ENCODE assay signal across 8 cellular contexts in genomic region chr2:86562485-86562890, GRCh38. TPM values are rescaled to one million over a fixed set of nuclear protein-coding genes. Genes with fewer than 3 reads are reported as not detected.
DNase-seq lines count a peak whose midpoint lies in the region; ATAC-seq and TF ChIP-seq lines count a peak whose summit lies in the region.

No MANE protein-coding gene starts in this region.

- H3K9me3 ChIP-seq in testis = no peaks in the 10 kb centered on the region

- H3K27ac ChIP-seq in testis = peak overlapping the region; percentile 99

- intact Hi-C loops in activated naive CD4-positive, alpha-beta T cell treated with anti-CD3 and anti-CD28 coated beads for 36 hours (cut with micrococcal nuclease) = loop anchor here (1.0 to 10.0 kb wide), 7 partner anchors 9 to 950 kb away; partner anchors contain the start of genes C2orf68, IMMT, MRPL35 and POLR1A
- intact Hi-C loops in activated CD8-positive, alpha-beta T cell treated with anti-CD3 and anti-CD28 coated beads for 36 hours (cut with micrococcal nuclease) = loop anchor here (2.0 kb wide), 1 partner anchor 60 kb away; the partner anchor contains the start of gene RNF103
- intact Hi-C loops in testis (cut with DNase I; ENCODE audit: low total_unique reads) = no loop called here

- DNase-seq in activated naive CD4-positive, alpha-beta T cell treated with anti-CD3 and anti-CD28 coated beads for 36 hours = no peak
- no peak for DNase-seq in activated naive CD4-positive, alpha-beta T cell (lab: John Stamatoyannopoulos, UW)
- DNase-seq in activated CD8-positive, alpha-beta T cell treated with anti-CD3 and anti-CD28 coated beads for 36 hours = no peak
- no peak for DNase-seq in immature natural killer cell
- DNase-seq in testis = no peak
- no peak for DNase-seq in Ammon's horn (ENCODE audit: low spot score)

- no peaks in the 10 kb centered on the region for H3K27me3 ChIP-seq in testis

- peaks cover 17% of the 10 kb centered on the region for H3K36me3 Mint-ChIP-seq in activated naive CD4-positive, alpha-beta T cell treated with anti-CD3 and anti-CD28 coated beads for 36 hours (ENCODE audit: low read depth)
- peaks cover 30% of the 10 kb centered on the region for H3K36me3 Mint-ChIP-seq in activated CD8-positive, alpha-beta T cell treated with anti-CD3 and anti-CD28 coated beads for 36 hours (ENCODE audit: low read depth)
- H3K36me3 Mint-ChIP-seq in immature natural killer cell = no peaks in the 10 kb centered on the region

- peaks cover 12% of the 10 kb centered on the region for H3K4me1 ChIP-seq in testis

- ATAC-seq in activated CD8-positive, alpha-beta T cell treated with anti-CD3 and anti-CD28 coated beads for 36 hours = no peak
- ATAC-seq in GM18861 (IDR thresholded peaks at IDR 0.05; ENCODE audit: unreplicated experiment) (no peak), HG03469 (IDR thresholded peaks at IDR 0.05; ENCODE audit: unreplicated experiment) (no peak)

- H3K4me3 ChIP-seq in testis = peak overlapping the region; percentile 85 to 91

- H3K27ac Mint-ChIP-seq in activated naive CD4-positive, alpha-beta T cell treated with anti-CD3 and anti-CD28 coated beads for 36 hours = peak overlapping the region; percentile 99
- peak overlapping the region; percentile 97 for H3K27ac Mint-ChIP-seq in activated CD8-positive, alpha-beta T cell treated with anti-CD3 and anti-CD28 coated beads for 36 hours
- peak overlapping the region; percentile 97 to 99 (median 98) for H3K27ac Mint-ChIP-seq in immature natural killer cell

- H3K9me3 Mint-ChIP-seq in activated naive CD4-positive, alpha-beta T cell treated with anti-CD3 and anti-CD28 coated beads for 36 hours = no peaks in the 10 kb centered on the region
- peaks cover 4% of the 10 kb centered on the region for H3K9me3 Mint-ChIP-seq in activated CD8-positive, alpha-beta T cell treated with anti-CD3 and anti-CD28 coated beads for 36 hours
- H3K9me3 Mint-ChIP-seq in immature natural killer cell = no peaks in the 10 kb centered on the region

- no peaks in the 10 kb centered on the region for H3K36me3 ChIP-seq in testis (ENCODE audit: low read depth, missing control alignments)

- peak overlapping the region; percentile 92 for H3K4me3 Mint-ChIP-seq in activated naive CD4-positive, alpha-beta T cell treated with anti-CD3 and anti-CD28 coated beads for 36 hours
- peak overlapping the region; percentile 97 for H3K4me3 Mint-ChIP-seq in activated CD8-positive, alpha-beta T cell treated with anti-CD3 and anti-CD28 coated beads for 36 hours
- peak overlapping the region; percentile 96 to 99 (median 98) for H3K4me3 Mint-ChIP-seq in immature natural killer cell

- H3K4me1 Mint-ChIP-seq in activated naive CD4-positive, alpha-beta T cell treated with anti-CD3 and anti-CD28 coated beads for 36 hours (ENCODE audit: low read depth) = peaks cover 25% of the 10 kb centered on the region
- peaks cover 38% of the 10 kb centered on the region for H3K4me1 Mint-ChIP-seq in activated CD8-positive, alpha-beta T cell treated with anti-CD3 and anti-CD28 coated beads for 36 hours (ENCODE audit: low read depth)
- peaks cover 43 to 47% of the 10 kb centered on the region in 2 donors for H3K4me1 Mint-ChIP-seq in immature natural killer cell

- CTCF ChIA-PET in activated naive CD4-positive, alpha-beta T cell treated with anti-CD3 and anti-CD28 coated beads for 36 hours (lab: Charles Lee) = no interaction called here
- CTCF ChIA-PET in activated CD8-positive, alpha-beta T cell treated with anti-CD3 and anti-CD28 coated beads for 36 hours (lab: Charles Lee) = interaction anchor here (1.0 kb wide), 1 partner anchor 11 kb away, joined by 5 read pairs; no protein-coding TSS in a partner anchor

- POLR2A ChIA-PET in activated CD8-positive, alpha-beta T cell treated with anti-CD3 and anti-CD28 coated beads for 36 hours (lab: Charles Lee) = interaction anchor here (0.6 to 2.2 kb wide), 6 partner anchors 8 to 122 kb away, joined by 3 to 12 read pairs (median 6); partner anchors contain the start of gene KDM3A

- no peak for TF ChIP-seq POLR2A in testis (IDR thresholded peaks at IDR 0.05)

- WGBS in testis, 2 donors = 0% methylated on average over 13 of the region's 13 CpGs

- no peak for TF ChIP-seq CTCF in activated CD8-positive, alpha-beta T cell treated with anti-CD3 and anti-CD28 coated beads for 36 hours (IDR thresholded peaks at IDR 0.05)
- no peak for TF ChIP-seq CTCF in testis (IDR thresholded peaks at IDR 0.05)

- H3K27me3 Mint-ChIP-seq in activated naive CD4-positive, alpha-beta T cell treated with anti-CD3 and anti-CD28 coated beads for 36 hours (ENCODE audit: low read depth) = no peaks in the 10 kb centered on the region
- no peaks in the 10 kb centered on the region for H3K27me3 Mint-ChIP-seq in activated CD8-positive, alpha-beta T cell treated with anti-CD3 and anti-CD28 coated beads for 36 hours
- H3K27me3 Mint-ChIP-seq in immature natural killer cell (ENCODE audit: low read depth in 3 of 3) = peaks cover 9 to 21% (median 11%) of the 10 kb centered on the region in 3 donors

RNA-seq across cellular contexts. Expression of gene CHMP3, which starts 0.8 kb away (rescaled TPM):
- total RNA-seq in activated naive CD4-positive, alpha-beta T cell treated with anti-CD3 and anti-CD28 coated beads for 36 hours = 10 to 100 TPM; 27.0 to 29.6 TPM
- total RNA-seq in activated CD8-positive, alpha-beta T cell treated with anti-CD3 and anti-CD28 coated beads for 36 hours = 10 to 100 TPM; 30.1 to 31.6 TPM
- polyA plus RNA-seq in immature natural killer cell = 10 to 100 TPM; 44.1 to 72.1 (median 60.2) TPM
- total RNA-seq in testis = 10 to 100 TPM; 64.6 to 89.4 TPM
- polyA plus RNA-seq in testis (ENCODE audit: insufficient read depth, low read depth, low replicate concordance) = 163 TPM
